9 cellular contexts compared by ENCODE assay signal in genomic region chr1:158819461-158820443, GRCh38. TPM values are rescaled to one million over a fixed set of nuclear protein-coding genes. Genes with fewer than 3 reads are reported as not detected.
DNase-seq lines count a peak whose midpoint lies in the region; ATAC-seq and TF ChIP-seq lines count a peak whose summit lies in the region.
"Had no signal": no experiment of that assay in that cellular context is flagged by ENCODE, and none has a peak within 500 bp of the region (broad histone marks: within the 10 kb centered on the region; RNA-seq: fewer than 3 reads in every experiment).

No MANE protein-coding gene starts in this region.

- peak; percentile 94 for ATAC-seq in GM18867 (IDR thresholded peaks at IDR 0.05; ENCODE audit: unreplicated experiment)
- peak; percentile 83 for ATAC-seq in HG02885 (IDR thresholded peaks at IDR 0.05; ENCODE audit: poor library complexity, unreplicated experiment)

- TF ChIP-seq CTCF in WERI-Rb-1 (IDR thresholded peaks at IDR 0.05; ENCODE audit: low read depth, low read length), result no peak

- no peak overlapping the region for H3K27ac ChIP-seq in WERI-Rb-1
- H3K27ac ChIP-seq: SK-N-MC had no signal

- DNase-seq in SIG-M5 treated with dmso at 0.1 percent for 504 hours (lab: John Stamatoyannopoulos, UW; ENCODE audit: unreplicated experiment), result peak; percentile 69
- DNase-seq in lung microvascular endothelial cell (ENCODE audit: low read depth in 2 of 2), result peak; percentile 11 to 42
- no peak for DNase-seq in WERI-Rb-1
- no peak for DNase-seq in LoVo (ENCODE audit: low spot score)
- no peak for DNase-seq in DMS79 treated with DMSO at 0.1 percent for 48 hours (lab: John Stamatoyannopoulos, UW)
- DNase-seq in T-helper 9 cell, result no peak

- H3K36me3 ChIP-seq in WERI-Rb-1, result no peaks in the 10 kb centered on the region

- peaks cover 44% of the 10 kb centered on the region for H3K27me3 ChIP-seq in WERI-Rb-1 (ENCODE audit: insufficient read depth, low read depth, severe bottlenecking)

- no peaks in the 10 kb centered on the region for H3K9me3 ChIP-seq in WERI-Rb-1 (ENCODE audit: severe bottlenecking)

- no peak overlapping the region for H3K4me3 ChIP-seq in WERI-Rb-1 (ENCODE audit: low read depth, low read length)
- H3K4me3 ChIP-seq: SK-N-MC had no signal

RNA-seq across cellular contexts. Expression of gene MNDA, which starts 11.4 kb away (rescaled TPM):
- not detected in 2 replicates for total RNA-seq in lung microvascular endothelial cell

RNA-seq across cellular contexts. Expression of gene OR6N2, which starts 38.7 kb away (rescaled TPM):
- total RNA-seq in lung microvascular endothelial cell, result not detected in 2 replicates

RNA-seq across cellular contexts. Expression of gene OR6N1, which starts 47.8 kb away (rescaled TPM):
- total RNA-seq in lung microvascular endothelial cell, result not detected in 2 replicates

Comparison
In these comparisons a context has a peak if more than half of its experiments do, and no peak if none do; other contexts are left out.
1. DNase-seq: peak in SIG-M5 treated with dmso at 0.1 percent for 504 hours (single experiment) and lung microvascular endothelial cell (2 of 2); none in WERI-Rb-1 (single experiment), LoVo (single experiment), DMS79 treated with DMSO at 0.1 percent for 48 hours (single experiment) and T-helper 9 cell (single experiment).